1 cellular context compared by ENCODE assay signal in the genomic region with DNA sequence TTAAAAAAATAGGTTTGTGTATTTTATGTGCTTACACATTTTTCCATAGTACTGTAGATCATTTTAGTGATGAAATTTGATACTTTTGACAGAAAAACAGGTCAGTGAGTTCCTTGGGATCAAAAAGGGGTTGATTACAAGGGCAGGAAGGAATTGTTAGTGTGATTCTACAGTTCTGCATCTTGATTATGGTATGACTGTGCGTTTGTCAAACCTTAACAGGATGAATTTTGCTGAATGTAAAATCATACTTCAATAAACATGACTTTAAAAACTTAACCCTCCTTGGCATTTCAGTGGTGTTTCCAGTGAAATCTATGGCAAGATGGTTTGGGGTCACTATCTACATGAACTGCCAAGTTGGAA.
TF ChIP-seq lines count a peak whose summit lies in the region.

No MANE protein-coding gene starts in this region.

TF ChIP-seq in HCT116, 20 proteins besides CTCF, POLR2A, EP300 and RAD21 (continued from another document):
- TF ChIP-seq POLR2AphosphoS5 (IDR thresholded peaks at IDR 0.05; ENCODE audit: low read depth, low read length): no peak
- TF ChIP-seq CBX3 (IDR thresholded peaks at IDR 0.05; ENCODE audit: low read depth): no peak
- no peak for TF ChIP-seq CEBPB (IDR thresholded peaks at IDR 0.05; ENCODE audit: low read depth)
- no peak for TF ChIP-seq TCF7L2 (IDR thresholded peaks at IDR 0.05; ENCODE audit: borderline replicate concordance, extremely low read depth, insufficient read depth, insufficient read length)
- TF ChIP-seq, protein P1, sequence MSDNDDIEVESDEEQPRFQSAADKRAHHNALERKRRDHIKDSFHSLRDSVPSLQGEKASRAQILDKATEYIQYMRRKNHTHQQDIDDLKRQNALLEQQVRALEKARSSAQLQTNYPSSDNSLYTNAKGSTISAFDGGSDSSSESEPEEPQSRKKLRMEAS (IDR thresholded peaks at IDR 0.05): no peak
- TF ChIP-seq YY1 (IDR thresholded peaks at IDR 0.05; ENCODE audit: extremely low read depth, insufficient replicate concordance, low read depth, low read length): no peak
- TF ChIP-seq ZNF274 (IDR thresholded peaks at IDR 0.05; ENCODE audit: low read depth, low read length): no peak
- 0 out of 2 replicates have a peak, but pooled peaks have one; percentile 24 for TF ChIP-seq EGR1 (IDR thresholded peaks at IDR 0.05; ENCODE audit: low read depth)
- TF ChIP-seq, protein P2, sequence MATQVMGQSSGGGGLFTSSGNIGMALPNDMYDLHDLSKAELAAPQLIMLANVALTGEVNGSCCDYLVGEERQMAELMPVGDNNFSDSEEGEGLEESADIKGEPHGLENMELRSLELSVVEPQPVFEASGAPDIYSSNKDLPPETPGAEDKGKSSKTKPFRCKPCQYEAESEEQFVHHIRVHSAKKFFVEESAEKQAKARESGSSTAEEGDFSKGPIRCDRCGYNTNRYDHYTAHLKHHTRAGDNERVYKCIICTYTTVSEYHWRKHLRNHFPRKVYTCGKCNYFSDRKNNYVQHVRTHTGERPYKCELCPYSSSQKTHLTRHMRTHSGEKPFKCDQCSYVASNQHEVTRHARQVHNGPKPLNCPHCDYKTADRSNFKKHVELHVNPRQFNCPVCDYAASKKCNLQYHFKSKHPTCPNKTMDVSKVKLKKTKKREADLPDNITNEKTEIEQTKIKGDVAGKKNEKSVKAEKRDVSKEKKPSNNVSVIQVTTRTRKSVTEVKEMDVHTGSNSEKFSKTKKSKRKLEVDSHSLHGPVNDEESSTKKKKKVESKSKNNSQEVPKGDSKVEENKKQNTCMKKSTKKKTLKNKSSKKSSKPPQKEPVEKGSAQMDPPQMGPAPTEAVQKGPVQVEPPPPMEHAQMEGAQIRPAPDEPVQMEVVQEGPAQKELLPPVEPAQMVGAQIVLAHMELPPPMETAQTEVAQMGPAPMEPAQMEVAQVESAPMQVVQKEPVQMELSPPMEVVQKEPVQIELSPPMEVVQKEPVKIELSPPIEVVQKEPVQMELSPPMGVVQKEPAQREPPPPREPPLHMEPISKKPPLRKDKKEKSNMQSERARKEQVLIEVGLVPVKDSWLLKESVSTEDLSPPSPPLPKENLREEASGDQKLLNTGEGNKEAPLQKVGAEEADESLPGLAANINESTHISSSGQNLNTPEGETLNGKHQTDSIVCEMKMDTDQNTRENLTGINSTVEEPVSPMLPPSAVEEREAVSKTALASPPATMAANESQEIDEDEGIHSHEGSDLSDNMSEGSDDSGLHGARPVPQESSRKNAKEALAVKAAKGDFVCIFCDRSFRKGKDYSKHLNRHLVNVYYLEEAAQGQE (IDR thresholded peaks at IDR 0.05; ENCODE audit: low read depth): no peak
